ENCODE assay signal across 15 cellular contexts in the genomic region with DNA sequence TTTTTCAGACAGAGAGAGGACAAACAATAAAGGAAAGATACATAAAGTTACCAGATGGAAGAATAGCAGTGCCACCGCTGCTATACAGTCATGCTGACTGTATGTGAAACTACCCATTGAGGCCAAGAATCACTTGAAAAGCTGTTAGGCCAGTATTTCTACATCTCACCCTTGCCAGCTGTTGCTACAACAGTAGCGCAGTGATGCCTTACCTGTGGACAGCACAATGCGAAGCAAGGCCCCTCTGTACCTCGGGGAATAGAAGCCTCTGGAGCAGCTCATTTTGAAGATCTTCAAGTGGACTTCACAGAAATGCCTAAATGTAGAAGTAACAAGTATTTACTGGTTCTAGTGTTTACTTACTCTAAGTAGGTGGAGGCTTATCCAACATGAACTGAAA. TPM values are rescaled to one million over a fixed set of nuclear protein-coding genes. Genes with fewer than 3 reads are reported as not detected.
"Had no signal": no experiment of that assay in that cellular context is flagged by ENCODE, and none has a peak within 500 bp of the region (broad histone marks: within the 10 kb centered on the region; RNA-seq: fewer than 3 reads in every experiment).

No MANE protein-coding gene starts in this region.

RNA-seq across cellular contexts. Expression of a gene that starts 4.7 kb away (rescaled TPM):
- total RNA-seq: activated B cell treated with CpG ODN at 0.5 μM for 24 hours; activated CD4-positive, alpha-beta memory T cell treated with anti-CD3 and anti-CD28 coated beads for 36 hours; activated CD4-positive, alpha-beta T cell treated with anti-CD3 and anti-CD28 coated beads, Interleukin-2, amount 10 ng/mL, durations not matched to agents 24 days and 14 days; activated CD8-positive, alpha-beta memory T cell treated with anti-CD3 and anti-CD28 coated beads for 36 hours; activated CD8-positive, alpha-beta T cell treated with anti-CD3 and anti-CD28 coated beads for 36 hours; activated naive CD4-positive, alpha-beta T cell treated with anti-CD3 and anti-CD28 coated beads for 36 hours; activated naive CD4-positive, alpha-beta T cell treated with anti-CD3 and anti-CD28 coated beads, Interleukin-2, amount 50 U/mL, for 72 hours; activated naive CD8-positive, alpha-beta T cell treated with anti-CD3 and anti-CD28 coated beads for 36 hours; activated T-cell treated with anti-CD3 and anti-CD28 coated beads, Interleukin-2, amount 50 U/mL, for 4 hours; activated T-cell treated with anti-CD3 and anti-CD28 coated beads, Interleukin-2, amount 50 U/mL, for 72 hours; activated T-helper 1 cell treated with anti-CD3 and anti-CD28 coated beads, Interleukin-12 subunit alpha, Interleukin-12 subunit beta, Interleukin-2, Interleukin-4 antibody, amounts not matched to agents 30 ng/mL and 10 ng/mL and 1 ng/mL, durations not matched to agents 14 hours and 24 hours and 36 hours; activated T-helper 17 cell treated with anti-CD3 and anti-CD28 coated beads, Interleukin-2, amount 50 U/mL, for 72 hours; ascending aorta; bronchial epithelial cell; cardiac muscle cell had no signal

RNA-seq across cellular contexts. Expression of a gene that starts 45.1 kb away (rescaled TPM):
- total RNA-seq: activated B cell treated with CpG ODN at 0.5 μM for 24 hours; activated CD4-positive, alpha-beta memory T cell treated with anti-CD3 and anti-CD28 coated beads for 36 hours; activated CD4-positive, alpha-beta T cell treated with anti-CD3 and anti-CD28 coated beads, Interleukin-2, amount 10 ng/mL, durations not matched to agents 24 days and 14 days; activated CD8-positive, alpha-beta memory T cell treated with anti-CD3 and anti-CD28 coated beads for 36 hours; activated CD8-positive, alpha-beta T cell treated with anti-CD3 and anti-CD28 coated beads for 36 hours; activated naive CD4-positive, alpha-beta T cell treated with anti-CD3 and anti-CD28 coated beads for 36 hours; activated naive CD4-positive, alpha-beta T cell treated with anti-CD3 and anti-CD28 coated beads, Interleukin-2, amount 50 U/mL, for 72 hours; activated naive CD8-positive, alpha-beta T cell treated with anti-CD3 and anti-CD28 coated beads for 36 hours; activated T-cell treated with anti-CD3 and anti-CD28 coated beads, Interleukin-2, amount 50 U/mL, for 4 hours; activated T-cell treated with anti-CD3 and anti-CD28 coated beads, Interleukin-2, amount 50 U/mL, for 72 hours; activated T-helper 1 cell treated with anti-CD3 and anti-CD28 coated beads, Interleukin-12 subunit alpha, Interleukin-12 subunit beta, Interleukin-2, Interleukin-4 antibody, amounts not matched to agents 30 ng/mL and 10 ng/mL and 1 ng/mL, durations not matched to agents 14 hours and 24 hours and 36 hours; activated T-helper 17 cell treated with anti-CD3 and anti-CD28 coated beads, Interleukin-2, amount 50 U/mL, for 72 hours; ascending aorta; cardiac muscle cell had no signal

RNA-seq across cellular contexts. Expression of a gene that starts 49.0 kb away (rescaled TPM):
- total RNA-seq: activated B cell treated with CpG ODN at 0.5 μM for 24 hours; activated CD4-positive, alpha-beta memory T cell treated with anti-CD3 and anti-CD28 coated beads for 36 hours; activated CD4-positive, alpha-beta T cell treated with anti-CD3 and anti-CD28 coated beads, Interleukin-2, amount 10 ng/mL, durations not matched to agents 24 days and 14 days; activated CD8-positive, alpha-beta memory T cell treated with anti-CD3 and anti-CD28 coated beads for 36 hours; activated CD8-positive, alpha-beta T cell treated with anti-CD3 and anti-CD28 coated beads for 36 hours; activated naive CD4-positive, alpha-beta T cell treated with anti-CD3 and anti-CD28 coated beads for 36 hours; activated naive CD4-positive, alpha-beta T cell treated with anti-CD3 and anti-CD28 coated beads, Interleukin-2, amount 50 U/mL, for 72 hours; activated naive CD8-positive, alpha-beta T cell treated with anti-CD3 and anti-CD28 coated beads for 36 hours; activated T-cell treated with anti-CD3 and anti-CD28 coated beads, Interleukin-2, amount 50 U/mL, for 4 hours; activated T-cell treated with anti-CD3 and anti-CD28 coated beads, Interleukin-2, amount 50 U/mL, for 72 hours; activated T-helper 1 cell treated with anti-CD3 and anti-CD28 coated beads, Interleukin-12 subunit alpha, Interleukin-12 subunit beta, Interleukin-2, Interleukin-4 antibody, amounts not matched to agents 30 ng/mL and 10 ng/mL and 1 ng/mL, durations not matched to agents 14 hours and 24 hours and 36 hours; activated T-helper 17 cell treated with anti-CD3 and anti-CD28 coated beads, Interleukin-2, amount 50 U/mL, for 72 hours; ascending aorta had no signal
